18 cellular contexts compared by ENCODE assay signal in the genomic region with DNA sequence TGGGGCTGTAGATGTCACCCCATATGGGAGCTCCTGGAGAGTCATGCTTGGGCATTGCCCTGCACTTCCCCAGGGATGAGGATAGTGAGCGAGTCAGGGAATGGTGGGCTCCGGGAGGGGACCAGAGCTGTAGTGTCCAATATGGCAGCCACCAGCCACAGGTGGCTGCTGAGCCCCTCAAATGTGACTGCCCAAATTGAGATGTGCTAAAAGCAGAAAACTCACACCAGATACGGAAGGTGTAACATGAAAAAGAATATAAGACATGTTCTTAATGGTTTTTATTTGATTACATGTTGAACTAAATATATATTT. TPM values are rescaled to one million over a fixed set of nuclear protein-coding genes. Genes with fewer than 3 reads are reported as not detected.
"Had no signal": no experiment of that assay in that cellular context is flagged by ENCODE, and none has a peak within 500 bp of the region (broad histone marks: within the 10 kb centered on the region; RNA-seq: fewer than 3 reads in every experiment).

No MANE protein-coding gene starts in this region.

- H3K27ac ChIP-seq: adrenal gland, body of pancreas, breast epithelium, RWPE1 had no signal

- H3K9me3 ChIP-seq: adrenal gland, body of pancreas, MG63 had no signal

- H3K4me1 Mint-ChIP-seq: activated B cell treated with CpG ODN at 0.5 μM for 24 hours had no signal

- H3K36me3 ChIP-seq: adrenal gland, breast epithelium, MG63 had no signal

- H3K4me1 ChIP-seq: adrenal gland, body of pancreas, breast epithelium had no signal

- H3K4me3 ChIP-seq: adrenal gland, body of pancreas, MG63 had no signal

- H3K27ac Mint-ChIP-seq: activated B cell treated with CpG ODN at 0.5 μM for 24 hours; activated CD4-positive, alpha-beta T cell treated with anti-CD3 and anti-CD28 coated beads, Interleukin-2, amount 10 ng/mL, durations not matched to agents 24 days and 14 days; activated CD8-positive, alpha-beta T cell treated with anti-CD3 and anti-CD28 coated beads for 36 hours; activated naive CD4-positive, alpha-beta T cell treated with anti-CD3 and anti-CD28 coated beads for 36 hours; activated T-helper 1 cell treated with anti-CD3 and anti-CD28 coated beads, Interleukin-12 subunit alpha, Interleukin-12 subunit beta, Interleukin-2, Interleukin-4 antibody, amounts not matched to agents 30 ng/mL and 10 ng/mL and 1 ng/mL, durations not matched to agents 14 hours and 24 hours and 36 hours; T-cell had no signal

- DNase-seq: KG1, NCI-H2081 treated with DMSO at 0.1 percent for 48 hours, NCI-H446 treated with DMSO at 0.1 percent for 48 hours, SIG-M5 had no signal

- H3K27me3 Mint-ChIP-seq: activated CD8-positive, alpha-beta T cell treated with anti-CD3 and anti-CD28 coated beads for 36 hours; T-helper 17 cell had no signal

- H3K27me3 ChIP-seq: body of pancreas, breast epithelium, MG63 had no signal

- H3K4me3 Mint-ChIP-seq: activated B cell treated with CpG ODN at 0.5 μM for 24 hours; activated CD4-positive, alpha-beta T cell treated with anti-CD3 and anti-CD28 coated beads, Interleukin-2, amount 10 ng/mL, durations not matched to agents 24 days and 14 days; activated CD8-positive, alpha-beta T cell treated with anti-CD3 and anti-CD28 coated beads for 36 hours; activated naive CD4-positive, alpha-beta T cell treated with anti-CD3 and anti-CD28 coated beads for 36 hours; activated T-cell treated with anti-CD3 and anti-CD28 coated beads, Interleukin-2, amount 50 U/mL, for 4 hours; activated T-helper 1 cell treated with anti-CD3 and anti-CD28 coated beads, Interleukin-12 subunit alpha, Interleukin-12 subunit beta, Interleukin-2, Interleukin-4 antibody, amounts not matched to agents 30 ng/mL and 10 ng/mL and 1 ng/mL, durations not matched to agents 14 hours and 24 hours and 36 hours; T-cell had no signal

- H3K9me3 Mint-ChIP-seq: activated B cell treated with CpG ODN at 0.5 μM for 24 hours; activated naive CD4-positive, alpha-beta T cell treated with anti-CD3 and anti-CD28 coated beads for 36 hours; activated T-cell treated with anti-CD3 and anti-CD28 coated beads, Interleukin-2, amount 50 U/mL, for 4 hours; activated T-helper 1 cell treated with anti-CD3 and anti-CD28 coated beads, Interleukin-12 subunit alpha, Interleukin-12 subunit beta, Interleukin-2, Interleukin-4 antibody, amounts not matched to agents 30 ng/mL and 10 ng/mL and 1 ng/mL, durations not matched to agents 14 hours and 24 hours and 36 hours; T-cell had no signal

- H3K36me3 Mint-ChIP-seq: activated naive CD4-positive, alpha-beta T cell treated with anti-CD3 and anti-CD28 coated beads, Interleukin-2, amount 50 U/mL, for 72 hours; T-cell had no signal

RNA-seq across cellular contexts. Expression of a gene that starts 31.7 kb away (rescaled TPM):
- total RNA-seq: activated B cell treated with CpG ODN at 0.5 μM for 24 hours; activated CD4-positive, alpha-beta T cell treated with anti-CD3 and anti-CD28 coated beads, Interleukin-2, amount 10 ng/mL, durations not matched to agents 24 days and 14 days; activated CD8-positive, alpha-beta T cell treated with anti-CD3 and anti-CD28 coated beads for 36 hours; activated naive CD4-positive, alpha-beta T cell treated with anti-CD3 and anti-CD28 coated beads for 36 hours; activated naive CD4-positive, alpha-beta T cell treated with anti-CD3 and anti-CD28 coated beads, Interleukin-2, amount 50 U/mL, for 72 hours; activated T-cell treated with anti-CD3 and anti-CD28 coated beads, Interleukin-2, amount 50 U/mL, for 4 hours; activated T-helper 1 cell treated with anti-CD3 and anti-CD28 coated beads, Interleukin-12 subunit alpha, Interleukin-12 subunit beta, Interleukin-2, Interleukin-4 antibody, amounts not matched to agents 30 ng/mL and 10 ng/mL and 1 ng/mL, durations not matched to agents 14 hours and 24 hours and 36 hours had no signal
